Comparison of ENCODE assay signal across 18 cellular contexts in genomic region chr14:70771781-70772212, GRCh38. TPM values are rescaled to one million over a fixed set of nuclear protein-coding genes. Genes with fewer than 3 reads are reported as not detected.
A peak's percentile ranks its signal among the peaks of the same experiment; 100 is the strongest.
DNase-seq lines count a peak whose midpoint lies in the region; ATAC-seq, FAIRE-seq and TF ChIP-seq lines count a peak whose summit lies in the region.
"Had no signal": no experiment of that assay in that cellular context is flagged by ENCODE, and none has a peak within 500 bp of the region (broad histone marks: within the 10 kb centered on the region; RNA-seq: fewer than 3 reads in every experiment).

No MANE protein-coding gene starts in this region.

- H2AFZ ChIP-seq in K562 (ENCODE audit: low read depth, low read length) = no peak overlapping the region

- H3K4me1 ChIP-seq in HUES48 (ENCODE audit: control insufficient read depth, insufficient read depth, low read length) = peaks cover 16% of the 10 kb centered on the region
- no peaks in the 10 kb centered on the region for H3K4me1 ChIP-seq in K562 (replicated peaks in 1 of 2; ENCODE audit: control insufficient read depth in 2 of 2, insufficient read depth in 2 of 2, low read length in 2 of 2)
- H3K4me1 ChIP-seq in iPS-18a (ENCODE audit: control insufficient read depth, low read depth, low read length) = peaks cover 16% of the 10 kb centered on the region
- H3K4me1 ChIP-seq in spleen = peaks cover 0 to 10% (median 0%) of the 10 kb centered on the region in 6 donors
- H3K4me1 ChIP-seq: psoas muscle, suprapubic skin had no signal

- FAIRE-seq in K562 (lab: Jason Lieb, UNC) = no peak
- FAIRE-seq: endothelial cell of umbilical vein had no signal

- no peak overlapping the region for H3K4me3 Mint-ChIP-seq in activated T-cell treated with anti-CD3 and anti-CD28 coated beads, Interleukin-2, amount 50 U/mL, for 72 hours
- H3K4me3 Mint-ChIP-seq: activated naive CD4-positive, alpha-beta T cell treated with anti-CD3 and anti-CD28 coated beads, Interleukin-2, amount 50 U/mL, for 24 hours had no signal

- TF ChIP-seq RAD21 in K562 (CRISPR knock-in tag; conservative IDR thresholded peaks at IDR 0.05 in 1 of 2, IDR thresholded peaks at IDR 0.05 in 1 of 2) = no peak

- no peaks in the 10 kb centered on the region for H4K20me1 ChIP-seq in K562 (replicated peaks; ENCODE audit: control insufficient read depth, insufficient read depth, low read length)

- ATAC-seq in K562 = no peak
- ATAC-seq in activated T-cell treated with anti-CD3 and anti-CD28 coated beads, Interleukin-2, amount 50 U/mL, for 72 hours (replicated peaks in 1 of 2) = no peak
- ATAC-seq: psoas muscle had no signal

- no peaks in the 10 kb centered on the region for H3K9me3 Mint-ChIP-seq in activated T-cell treated with anti-CD3 and anti-CD28 coated beads, Interleukin-2, amount 50 U/mL, for 72 hours
- H3K9me3 Mint-ChIP-seq: activated naive CD4-positive, alpha-beta T cell treated with anti-CD3 and anti-CD28 coated beads, Interleukin-2, amount 50 U/mL, for 24 hours had no signal

- BruUV-seq in K562 (replicated peaks; lab: Mats Ljungman, UMichigan) = no TSS peak

- TF ChIP-seq CTCF in K562 (IDR thresholded peaks at IDR 0.05 in 2 of 3, conservative IDR thresholded peaks at IDR 0.05 in 1 of 3; ENCODE audit: insufficient read depth in 2 of 3, low read depth in 1 of 3, low read length in 3 of 3) (no peak), spleen (IDR thresholded peaks at IDR 0.05 in 8 of 11, conservative IDR thresholded peaks at IDR 0.05 in 3 of 11) (no peak)

- H3K36me3 ChIP-seq in HUES48 (ENCODE audit: control insufficient read depth, insufficient read depth, low read length) = no peaks in the 10 kb centered on the region
- H3K36me3 ChIP-seq in K562 (ENCODE audit: control insufficient read depth, insufficient read depth, low read length) = no peaks in the 10 kb centered on the region
- no peaks in the 10 kb centered on the region for H3K36me3 ChIP-seq in iPS-18a (ENCODE audit: control insufficient read depth, low read depth, low read length)
- H3K36me3 ChIP-seq in spleen = peaks cover 0 to 7% (median 0%) of the 10 kb centered on the region in 6 donors
- H3K36me3 ChIP-seq: suprapubic skin had no signal

- no peak for TF ChIP-seq POLR2A in K562 (conservative IDR thresholded peaks at IDR 0.05)
- no peak for TF ChIP-seq POLR2A in spleen (IDR thresholded peaks at IDR 0.05)

- in situ Hi-C loops in K562 (cut with MboI) = no loop called here

- WGBS in K562 (ENCODE audit: insufficient coverage, low coverage, missing lambda C conversion rate) = under 1% methylated on average over 13 of the region's 15 CpGs
- 48 to 64% (median 59%) methylated on average over 6 to 15 of the region's 15 CpGs for WGBS in spleen, 5 donors

- POLR2A ChIA-PET in K562 (lab: Yijun Ruan, JAX) = interaction anchor here (0.6 to 0.9 kb wide), 2 partner anchors 9 to 55 kb away, joined by 3 read pairs; no protein-coding TSS in a partner anchor

- H3K9me3 ChIP-seq in HUES48 (ENCODE audit: control insufficient read depth, insufficient read depth, low read length) (no peaks in the 10 kb centered on the region), K562 (replicated peaks; ENCODE audit: control insufficient read depth, insufficient read depth, low read depth, low read length) (no peaks in the 10 kb centered on the region), iPS-18a (ENCODE audit: control insufficient read depth, low read depth, low read length) (no peaks in the 10 kb centered on the region), spleen (no peaks in the 10 kb centered on the region)
- H3K9me3 ChIP-seq: psoas muscle, suprapubic skin had no signal

- H3K9me1 ChIP-seq in K562 (ENCODE audit: control insufficient read depth, insufficient read depth, low read length) = no peaks in the 10 kb centered on the region

- no peaks in the 10 kb centered on the region for H3K27me3 Mint-ChIP-seq in activated T-cell treated with anti-CD3 and anti-CD28 coated beads, Interleukin-2, amount 50 U/mL, for 72 hours (ENCODE audit: low read depth)
- H3K27me3 Mint-ChIP-seq: activated naive CD4-positive, alpha-beta T cell treated with anti-CD3 and anti-CD28 coated beads, Interleukin-2, amount 50 U/mL, for 24 hours had no signal

- H3K4me1 Mint-ChIP-seq in activated T-cell treated with anti-CD3 and anti-CD28 coated beads, Interleukin-2, amount 50 U/mL, for 72 hours (ENCODE audit: low read depth) = no peaks in the 10 kb centered on the region
- H3K4me1 Mint-ChIP-seq: activated naive CD4-positive, alpha-beta T cell treated with anti-CD3 and anti-CD28 coated beads, Interleukin-2, amount 50 U/mL, for 24 hours had no signal

- DNase-seq in K562 (ENCODE audit: extremely low read depth in 1 of 4, low spot score in 3 of 4) (no peak), retina (peak; percentile 36), DMS53 treated with DMSO at 0.1 percent for 48 hours (lab: John Stamatoyannopoulos, UW; ENCODE audit: unreplicated experiment) (no peak), NCI-H2227 treated with DMSO at 0.1 percent for 48 hours (lab: John Stamatoyannopoulos, UW) (no peak), spleen (no peak)
- no peak for DNase-seq in activated T-cell treated with anti-CD3 and anti-CD28 coated beads, Interleukin-2, amount 50 U/mL, for 72 hours
- DNase-seq: activated CD8-positive, alpha-beta memory T cell treated with anti-CD3 and anti-CD28 coated beads, Interleukin-2, amount 50 U/mL, for 48 hours; DMS79 treated with DMSO at 0.1 percent for 48 hours; NCI-H2081; psoas muscle; Right ventricle myocardium superior; T-helper 2 cell had no signal

- H3K27ac ChIP-seq in HUES48 (ENCODE audit: low read depth, low read length) (peak overlapping the region; percentile 25), K562 (ENCODE audit: extremely low read depth, low read depth, low read length) (no peak overlapping the region), iPS-18a (ENCODE audit: low read length) (no peak overlapping the region), spleen (no peak overlapping the region)
- H3K27ac ChIP-seq: C4-2B, psoas muscle, suprapubic skin had no signal

- H3K27ac Mint-ChIP-seq in activated T-cell treated with anti-CD3 and anti-CD28 coated beads, Interleukin-2, amount 50 U/mL, for 72 hours = no peak overlapping the region

- CTCF ChIA-PET in K562 (lab: Yijun Ruan, JAX; ENCODE audit: low intra/inter-chr PET ratio) = no interaction called here

- intact Hi-C loops in K562 (cut with micrococcal nuclease) (no loop called here), spleen (cut with DNase I; ENCODE audit: low total_unique reads) (no loop called here)

- no peak overlapping the region for H3K4me2 ChIP-seq in K562 (ENCODE audit: insufficient read depth, low read length)

- no peak for TF ChIP-seq EP300 in K562 (IDR thresholded peaks at IDR 0.05; ENCODE audit: low read length)

- no peaks in the 10 kb centered on the region for H3K79me2 ChIP-seq in K562 (ENCODE audit: control insufficient read depth, insufficient read depth, low read length)

- no peaks in the 10 kb centered on the region for H3K36me3 Mint-ChIP-seq in activated T-cell treated with anti-CD3 and anti-CD28 coated beads, Interleukin-2, amount 50 U/mL, for 72 hours (ENCODE audit: insufficient read depth in 2 of 2)
- H3K36me3 Mint-ChIP-seq: activated naive CD4-positive, alpha-beta T cell treated with anti-CD3 and anti-CD28 coated beads, Interleukin-2, amount 50 U/mL, for 24 hours had no signal

- no peaks in the 10 kb centered on the region for H3K27me3 ChIP-seq in HUES48 (ENCODE audit: control insufficient read depth, insufficient read depth, low read length)
- H3K27me3 ChIP-seq in K562 (ENCODE audit: control insufficient read depth in 2 of 2, insufficient read depth in 2 of 2, low read length in 2 of 2) = peaks cover 0 to 10% of the 10 kb centered on the region in 2 experiments; a peak in 2 of 5 replicates
- no peaks in the 10 kb centered on the region for H3K27me3 ChIP-seq in iPS-18a (ENCODE audit: control insufficient read depth, insufficient read depth, low read length)
- H3K27me3 ChIP-seq in spleen (replicated peaks in 1 of 7) = no peaks in the 10 kb centered on the region
- H3K27me3 ChIP-seq: suprapubic skin had no signal

- no peak overlapping the region for H3K4me3 ChIP-seq in HUES48 (ENCODE audit: low read depth, low read length)
- H3K4me3 ChIP-seq in K562 = no peak overlapping the region
- H3K4me3 ChIP-seq in iPS-18a (ENCODE audit: low read length) = no peak overlapping the region
- H3K4me3 ChIP-seq in spleen = peak overlapping the region in 1 of 8 donors; percentile 36
- H3K4me3 ChIP-seq: psoas muscle, suprapubic skin had no signal

- H3K9ac ChIP-seq in HUES48 (ENCODE audit: low read depth, low read length) (no peak overlapping the region), K562 (ENCODE audit: insufficient read depth in 1 of 2, low read depth in 2 of 2, low read length in 2 of 2) (no peak overlapping the region), iPS-18a (ENCODE audit: low read length) (peak overlapping the region; percentile 1)

TF ChIP-seq in K562, 482 proteins besides CTCF, POLR2A, EP300 and RAD21 (continues in another document):
- peak; percentile 44 for TF ChIP-seq ZNF316 (IDR thresholded peaks at IDR 0.05)
- TF ChIP-seq MAFG (tag; conservative IDR thresholded peaks at IDR 0.05) = 0 out of 2 replicates have a peak, but pooled peaks have one; percentile 14

RNA-seq across cellular contexts. Expression of gene MAP3K9, which starts 37.5 kb away (rescaled TPM):
- total RNA-seq in K562 (2011; cell fraction: chromatin; rRNA removed; ENCODE audit: low replicate concordance) = 0.72 and 0.86 TPM in 2 replicates
- total RNA-seq in K562 (2011; cell fraction: nucleolus; rRNA removed) = 0.50 and 0.53 TPM in 2 replicates
- total RNA-seq in K562 (2011; cell fraction: nucleoplasm; rRNA removed) = 0.66 and 2.0 TPM in 2 replicates
- 0.36 and 0.65 TPM in 2 replicates for total RNA-seq in K562 (2014; rRNA removed)
- total RNA-seq in K562 (2014; rRNA removed; fragmentation: Illumina TruSeq; extraction: Trizol) = 0.32 and 0.47 TPM in 2 replicates
- total RNA-seq in K562 (2015; rRNA removed; fragmentation: Illumina TruSeq; extraction: Trizol) = 0.43 and 0.45 TPM in 2 replicates
- 0.58 and 0.60 TPM in 2 replicates for total RNA-seq in K562 (2021)
- 0.18 and 0.39 TPM in 2 replicates for polyA plus RNA-seq in K562 (2011; rRNA removed)
- 0.27 and 0.28 TPM in 2 replicates for polyA plus RNA-seq in K562 (2011; cell fraction: cytosol; rRNA removed)
- 0.61 and 0.79 TPM in 2 replicates for polyA plus RNA-seq in K562 (2011; cell fraction: nucleus; rRNA removed)
- 0.44 and 0.52 TPM in 2 replicates for polyA plus RNA-seq in K562 (2012)
- polyA plus RNA-seq in K562 (2014; fragmentation: Illumina TruSeq; extraction: Trizol) = 0.43 and 0.48 TPM in 2 replicates
- under 1 TPM; 0.03 to 0.06 TPM for polyA plus RNA-seq in K562 (2014; fragmentation: Nextera tagmentation; extraction: Ambion mirVana)
- 0.17 and 0.40 TPM in 2 replicates for polyA plus RNA-seq in K562 (2014; rRNA removed)
- 0.21 and 0.51 TPM in 2 replicates for polyA minus RNA-seq in K562 (2011; rRNA and poly(A)+ RNA removed)
- 0.10 and 0.36 TPM in 2 replicates for polyA minus RNA-seq in K562 (2011; cell fraction: cytosol; rRNA and poly(A)+ RNA removed)
- 0.40 and 1.00 TPM in 2 replicates for polyA minus RNA-seq in K562 (2011; cell fraction: nucleus; rRNA and poly(A)+ RNA removed)
- total RNA-seq in activated T-cell treated with anti-CD3 and anti-CD28 coated beads, Interleukin-2, amount 50 U/mL, for 72 hours = 1 to 10 TPM; 6.2 to 7.5 TPM
- 1 to 10 TPM; 3.5 to 8.0 (median 4.6) TPM for total RNA-seq in spleen
- 1 to 10 TPM in 1 of 3 donors, under 1 TPM in 2; 0.42 to 1.7 (median 0.59) TPM for polyA plus RNA-seq in spleen
